ENCODE assay signal across 8 cellular contexts in the genomic region with DNA sequence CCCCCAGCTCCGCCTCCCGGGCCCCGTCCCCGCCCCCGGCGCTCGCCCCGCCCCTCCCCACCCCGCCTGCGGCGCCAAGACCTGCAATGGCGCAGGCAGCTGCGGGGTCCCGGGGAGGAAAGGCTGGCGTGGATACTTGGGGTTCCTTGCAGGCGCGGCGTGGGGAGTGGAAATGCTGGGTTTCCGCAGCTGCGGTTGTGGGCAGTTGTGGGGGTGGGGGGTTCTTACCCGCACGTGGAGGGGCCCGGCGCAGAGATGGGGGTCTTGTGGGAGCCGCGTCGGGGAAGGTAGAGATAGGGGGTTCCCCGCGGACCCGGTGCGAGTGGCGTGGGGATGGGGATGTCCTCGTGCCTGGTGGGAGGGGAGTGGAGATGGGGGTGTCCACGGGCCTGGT. TPM values are rescaled to one million over a fixed set of nuclear protein-coding genes. Genes with fewer than 3 reads are reported as not detected.
DNase-seq lines count a peak whose midpoint lies in the region; ATAC-seq, FAIRE-seq and TF ChIP-seq lines count a peak whose summit lies in the region.

No MANE protein-coding gene starts in this region.

- H3K27me3 ChIP-seq in adipocyte (replicated peaks; ENCODE audit: control insufficient read depth, insufficient read depth, low read length) (peaks cover 26% of the 10 kb centered on the region), keratinocyte (ENCODE audit: control insufficient read depth, extremely low read depth, insufficient read depth, low read length) (no peaks in the 10 kb centered on the region)

- peaks cover 30% of the 10 kb centered on the region for H3K79me2 ChIP-seq in keratinocyte (ENCODE audit: control insufficient read depth, insufficient read depth, low read length)

- no peak for DNase-seq in adipocyte (ENCODE audit: low read depth)
- no peak for DNase-seq in keratinocyte (ENCODE audit: low read depth, low spot score)
- DNase-seq in DMS153 (lab: John Stamatoyannopoulos, UW), result no peak
- DNase-seq in D341Med (ENCODE audit: low spot score), result no peak

- H3K4me3 ChIP-seq in adipocyte (ENCODE audit: low read length), result peak overlapping the region; percentile 83
- H3K4me3 ChIP-seq in keratinocyte (ENCODE audit: control insufficient read depth in 2 of 3, extremely low read depth in 1 of 3, insufficient read depth in 2 of 3, low read depth in 1 of 3, low read length in 3 of 3), result peak overlapping the region; percentile 34 to 75 (median 56)

- no peak for FAIRE-seq in keratinocyte (lab: Jason Lieb, UNC)

- no peaks in the 10 kb centered on the region for H3K36me3 ChIP-seq in adipocyte (ENCODE audit: control insufficient read depth, insufficient read depth, low read length, severe bottlenecking)
- H3K36me3 ChIP-seq in keratinocyte (ENCODE audit: control insufficient read depth in 2 of 2, extremely low read depth in 1 of 2, insufficient read depth in 2 of 2, low read length in 2 of 2), result peaks cover 0 to 4% of the 10 kb centered on the region in 2 experiments

- no peaks in the 10 kb centered on the region for H4K20me1 ChIP-seq in keratinocyte (ENCODE audit: control insufficient read depth, extremely low read depth, insufficient read depth, low read length)

- H2AFZ ChIP-seq in keratinocyte (ENCODE audit: control insufficient read depth, low read length), result peak overlapping the region; percentile 84

- H3K9me1 ChIP-seq in keratinocyte (ENCODE audit: control insufficient read depth, extremely low read depth, insufficient read depth, low read length), result no peaks in the 10 kb centered on the region

- H3K4me1 ChIP-seq in adipocyte (ENCODE audit: control insufficient read depth, insufficient read depth, low read length), result peaks cover 8% of the 10 kb centered on the region
- no peaks in the 10 kb centered on the region for H3K4me1 ChIP-seq in keratinocyte (ENCODE audit: control insufficient read depth, extremely low read depth, insufficient read depth, low read length)

- ATAC-seq in GM19351 (IDR thresholded peaks at IDR 0.05; ENCODE audit: unreplicated experiment), result peak; percentile 33
- ATAC-seq in HG03571 (IDR thresholded peaks at IDR 0.05; ENCODE audit: unreplicated experiment), result peak; percentile 7

- dilution Hi-C loops in keratinocyte (cut with MboI; ENCODE audit: extremely low pct_ligation_motif_present, low sequenced_read_pairs), result no loop called here

- H3K4me2 ChIP-seq in keratinocyte (ENCODE audit: control insufficient read depth, extremely low read depth, insufficient read depth, low read depth, low read length), result peak overlapping the region; percentile 66

- no peak for TF ChIP-seq CTCF in 22Rv1 (IDR thresholded peaks at IDR 0.05)
- TF ChIP-seq CTCF in keratinocyte (optimal IDR thresholded peaks at IDR 0.05 in 1 of 3, IDR thresholded peaks at IDR 0.05 in 1 of 3, conservative IDR thresholded peaks at IDR 0.05 in 1 of 3; ENCODE audit: extremely low read depth in 1 of 3, insufficient read depth in 2 of 3, low read length in 3 of 3), result no peak

- H3K9ac ChIP-seq in adipocyte (ENCODE audit: low read length), result peak overlapping the region; percentile 79
- peak overlapping the region; percentile 47 for H3K9ac ChIP-seq in keratinocyte (ENCODE audit: control insufficient read depth, extremely low read depth, insufficient read depth, low read length)

- H3K27ac ChIP-seq in 22Rv1, result peak overlapping the region; percentile 67
- H3K27ac ChIP-seq in keratinocyte (ENCODE audit: control insufficient read depth, insufficient read depth, low read length), result no peak overlapping the region
- peak overlapping the region; percentile 87 for H3K27ac ChIP-seq in temporal lobe (ENCODE audit: low read depth, low read length)

- H3K9me3 ChIP-seq in adipocyte (ENCODE audit: control insufficient read depth, low read length), result no peaks in the 10 kb centered on the region
- no peaks in the 10 kb centered on the region for H3K9me3 ChIP-seq in keratinocyte (ENCODE audit: control insufficient read depth, low read depth, low read length)

RNA-seq across cellular contexts. Expression of gene ASMTL, which starts 0.7 kb away (rescaled TPM):
- 13.8 to 16.3 TPM (median 15.2 TPM) in 3 replicates for polyA plus RNA-seq in keratinocyte
- polyA plus RNA-seq in keratinocyte (2011; ENCODE audit: low read depth), result 8.3 TPM
- polyA plus RNA-seq in keratinocyte (2011; cell fraction: cytosol; rRNA removed), result 9.7 and 22.6 TPM in 2 replicates
- 18.0 and 25.1 TPM in 2 replicates for polyA plus RNA-seq in keratinocyte (2011; cell fraction: nucleus; rRNA removed)
- polyA plus RNA-seq in keratinocyte (2012; ENCODE audit: low replicate concordance), result 11.7 and 20.9 TPM in 2 replicates
- 12.5 to 15.3 TPM (median 14.5 TPM) in 3 replicates for polyA minus RNA-seq in keratinocyte
- 25.5 TPM for polyA minus RNA-seq in keratinocyte (2011; cell fraction: cytosol; rRNA and poly(A)+ RNA removed)
- 13.7 and 17.2 TPM in 2 replicates for polyA minus RNA-seq in keratinocyte (2011; cell fraction: nucleus; rRNA and poly(A)+ RNA removed)
- total RNA-seq in temporal lobe, result 10.1 TPM
